ENCODE assay signal across 17 cellular contexts in genomic region chr10:35546824-35547225, GRCh38. TPM values are rescaled to one million over a fixed set of nuclear protein-coding genes. Genes with fewer than 3 reads are reported as not detected.
A peak's percentile ranks its signal among the peaks of the same experiment; 100 is the strongest.
DNase-seq lines count a peak whose midpoint lies in the region; ATAC-seq and TF ChIP-seq lines count a peak whose summit lies in the region.
"Had no signal": no experiment of that assay in that cellular context is flagged by ENCODE, and none has a peak within 500 bp of the region (broad histone marks: within the 10 kb centered on the region; RNA-seq: fewer than 3 reads in every experiment).

No MANE protein-coding gene starts in this region.

- no peak for TF ChIP-seq POLR2A in prostate gland (IDR thresholded peaks at IDR 0.05)

- no peaks in the 10 kb centered on the region for H3K27me3 ChIP-seq in prostate gland (replicated peaks; ENCODE audit: insufficient read depth)
- H3K27me3 ChIP-seq: dorsolateral prefrontal cortex, heart right ventricle had no signal

- H3K36me3 ChIP-seq in prostate gland, result no peaks in the 10 kb centered on the region

- no peaks in the 10 kb centered on the region for H3K4me1 ChIP-seq in prostate gland (replicated peaks)

- no peaks in the 10 kb centered on the region for H3K9me3 ChIP-seq in prostate gland
- H3K9me3 ChIP-seq: heart right ventricle had no signal

- WGBS in prostate gland, result 46% methylated on average over 4 of the region's 4 CpGs

- ATAC-seq in GM19035 (IDR thresholded peaks at IDR 0.05; ENCODE audit: unreplicated experiment) (no peak), GM21825 (IDR thresholded peaks at IDR 0.05; ENCODE audit: unreplicated experiment) (no peak)
- ATAC-seq: heart right ventricle, T-cell had no signal

- no peak overlapping the region for H3K27ac ChIP-seq in prostate gland

- intact Hi-C loops in prostate gland (cut with DNase I), result no loop called here

- DNase-seq in ELR (ENCODE audit: low read depth) (peak; percentile 85), RPMI7951 (ENCODE audit: low read depth) (peak; percentile 86), epithelial cell of esophagus (ENCODE audit: low read depth) (peak; percentile 79), prostate gland (ENCODE audit: low spot score) (peak; percentile 24), NCI-H1436 treated with DMSO at 0.1 percent for 48 hours (lab: John Stamatoyannopoulos, UW) (no peak), NCI-H1694 (lab: John Stamatoyannopoulos, UW) (no peak)
- DNase-seq: activated CD4-positive, alpha-beta T cell treated with anti-CD3 and anti-CD28 coated beads, Interleukin-2, amount 10 ng/mL, durations not matched to agents 7 days and 5 days; activated naive CD4-positive, alpha-beta T cell treated with Interleukin-2 at 50 U/mL for 16 hours; DND-41; dorsolateral prefrontal cortex; heart right ventricle; Kasumi-1; retina; T-cell had no signal

- H3K4me3 ChIP-seq in epithelial cell of esophagus (ENCODE audit: low read length), result no peak overlapping the region
- H3K4me3 ChIP-seq in prostate gland, result no peak overlapping the region
- H3K4me3 ChIP-seq: dorsolateral prefrontal cortex, heart right ventricle had no signal

- TF ChIP-seq CTCF in epithelial cell of esophagus (IDR thresholded peaks at IDR 0.05; ENCODE audit: insufficient read depth, low read depth, low read length, missing control alignments), result peak; percentile 21
- no peak for TF ChIP-seq CTCF in prostate gland (IDR thresholded peaks at IDR 0.05)

RNA-seq across cellular contexts. Expression of gene GJD4, which starts 58.3 kb away (rescaled TPM):
- not detected in 2 replicates for total RNA-seq in RPMI7951 (2014; rRNA removed; shearing (Covaris generic))
- total RNA-seq in prostate gland, result 1 to 10 TPM in 1 of 2 donors, not detected in 1; 1.1 TPM
- total RNA-seq: activated CD4-positive, alpha-beta T cell treated with anti-CD3 and anti-CD28 coated beads, Interleukin-2, amount 10 ng/mL, durations not matched to agents 7 days and 5 days; heart right ventricle; mesenteric fat pad; T-cell had no signal

Comparison
In these comparisons a context has a peak if more than half of its experiments do, and no peak if none do; other contexts are left out.
1. DNase-seq: peak in ELR (single experiment), RPMI7951 (single experiment), epithelial cell of esophagus (single experiment) and prostate gland (single experiment); none in NCI-H1436 treated with DMSO at 0.1 percent for 48 hours (single experiment) and NCI-H1694 (single experiment).